ENCODE assay signal across 7 cellular contexts in the genomic region with DNA sequence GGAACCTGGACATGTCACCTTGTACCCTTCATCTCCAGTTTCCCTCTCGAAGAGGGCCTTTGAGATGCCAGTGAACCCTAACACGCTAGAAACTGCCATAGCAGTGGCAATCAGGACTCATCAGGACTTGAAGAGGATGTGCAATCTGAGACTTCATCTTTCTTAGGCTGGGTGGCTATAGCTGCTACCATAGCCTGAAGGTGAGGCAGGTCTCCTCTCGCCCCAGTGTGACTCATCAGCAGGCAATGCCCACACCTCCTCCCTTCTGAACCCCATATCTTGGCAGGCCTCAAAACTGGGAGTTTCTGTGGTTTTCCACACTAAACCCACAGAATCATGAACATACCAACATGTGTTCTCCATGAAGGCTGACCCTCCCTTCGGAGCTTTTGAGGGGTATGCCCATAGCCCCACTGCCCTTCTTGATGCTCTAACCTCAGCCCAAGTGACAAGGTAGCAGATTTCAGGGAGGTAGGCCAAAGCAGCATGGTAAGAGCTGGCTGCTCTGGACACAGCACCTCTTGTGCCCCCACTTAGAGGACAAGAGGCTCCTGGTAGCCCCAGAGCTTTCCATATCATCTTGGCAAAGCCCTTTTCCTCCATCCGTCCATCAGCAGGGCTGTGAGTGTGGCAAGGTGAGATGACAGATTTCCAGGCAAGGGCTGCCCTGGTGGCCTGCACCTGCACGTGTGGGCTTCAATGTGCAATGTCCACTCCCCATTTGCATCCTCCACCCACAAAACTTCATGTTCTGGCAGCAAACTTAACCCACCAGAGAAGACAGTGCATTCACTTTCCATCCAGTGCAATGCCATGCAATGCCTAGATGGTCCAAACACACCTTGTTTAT. TPM values are rescaled to one million over a fixed set of nuclear protein-coding genes. Genes with fewer than 3 reads are reported as not detected.
DNase-seq lines count a peak whose midpoint lies in the region; ATAC-seq, FAIRE-seq and TF ChIP-seq lines count a peak whose summit lies in the region.

No MANE protein-coding gene starts in this region.

- peak overlapping the region; percentile 90 to 98 (median 96) for H3K27ac ChIP-seq in esophagus squamous epithelium
- H3K27ac ChIP-seq in small intestine (ENCODE audit: low read depth in 1 of 2, low read length in 1 of 2), result peak overlapping the region; percentile 48 to 61
- no peak overlapping the region for H3K27ac ChIP-seq in brain microvascular endothelial cell

- TF ChIP-seq CTCF in GM20000 (IDR thresholded peaks at IDR 0.05; ENCODE audit: extremely low read depth, missing control alignments) (no peak), esophagus squamous epithelium (IDR thresholded peaks at IDR 0.05) (no peak), brain microvascular endothelial cell (IDR thresholded peaks at IDR 0.05; ENCODE audit: low read depth, low read length, missing control alignments) (no peak)

- ATAC-seq in HG03439 (IDR thresholded peaks at IDR 0.05; ENCODE audit: unreplicated experiment) (no peak), GM18861 (IDR thresholded peaks at IDR 0.05; ENCODE audit: unreplicated experiment) (no peak)

- H3K4me3 ChIP-seq in esophagus squamous epithelium (peak overlapping the region in 3 of 4 donors; percentile 9 to 98 (median 95)), small intestine (ENCODE audit: low read depth in 1 of 2, low read length in 2 of 2) (peak overlapping the region in 1 of 2 donors; percentile 8), brain microvascular endothelial cell (ENCODE audit: low read depth, low read length) (no peak overlapping the region)

- H3K4me1 ChIP-seq in esophagus squamous epithelium (peaks cover 39 to 77% (median 60%) of the 10 kb centered on the region in 3 donors), small intestine (ENCODE audit: control insufficient read depth in 2 of 2, insufficient read depth in 1 of 2, low read depth in 1 of 2, low read length in 1 of 2) (peaks cover 5 to 10% of the 10 kb centered on the region in 2 donors)

- H3K36me3 ChIP-seq in esophagus squamous epithelium (peaks cover 0 to 22% (median 0%) of the 10 kb centered on the region in 3 donors), small intestine (ENCODE audit: control insufficient read depth in 2 of 2, insufficient read depth in 2 of 2, low read length in 2 of 2) (peaks cover 2 to 5% of the 10 kb centered on the region in 2 donors), brain microvascular endothelial cell (replicated peaks) (no peaks in the 10 kb centered on the region)

- in situ Hi-C loops in brain microvascular endothelial cell (cut with HindIII; ENCODE audit: low pct_ligation_motif_present, low sequenced_read_pairs), result loop anchor here (25.0 kb wide), 1 partner anchor 263 kb away; a partner anchor contains a TSS

- H3K9me3 ChIP-seq in esophagus squamous epithelium (no peaks in the 10 kb centered on the region), small intestine (ENCODE audit: control insufficient read depth, low read depth) (no peaks in the 10 kb centered on the region)

- no peak for TF ChIP-seq POLR2A in esophagus squamous epithelium (IDR thresholded peaks at IDR 0.05)

- H3K27me3 ChIP-seq in esophagus squamous epithelium (no peaks in the 10 kb centered on the region), small intestine (ENCODE audit: control insufficient read depth in 2 of 2, insufficient read depth in 2 of 2, low read length in 2 of 2) (no peaks in the 10 kb centered on the region), brain microvascular endothelial cell (replicated peaks) (no peaks in the 10 kb centered on the region)

- WGBS in esophagus squamous epithelium, 2 donors, result 0 to 24% methylated on average over 1 to 4 of the region's 6 CpGs
- WGBS in small intestine, 3 donors, result 39 to 50% (median 40%) methylated on average over 6 of the region's 6 CpGs

- intact Hi-C loops in esophagus squamous epithelium (cut with DNase I), result loop anchor here (10.0 kb wide), 1 partner anchor 140 kb away; no protein-coding TSS in a partner anchor

- DNase-seq in GM20000 (ENCODE audit: low spot score), result peak; percentile 38
- peak; percentile 93 for DNase-seq in RPMI7951 (ENCODE audit: low read depth)
- no peak for DNase-seq in esophagus squamous epithelium (lab: John Stamatoyannopoulos, UW)
- DNase-seq in small intestine, result peak; percentile 67
- no peak for DNase-seq in brain microvascular endothelial cell

- FAIRE-seq in small intestine (lab: Jason Lieb, UNC), result no peak

RNA-seq across cellular contexts. Expression of a gene that starts 2.6 kb away (rescaled TPM):
- total RNA-seq in RPMI7951 (2014; rRNA removed; shearing (Covaris generic)), result 57.5 and 64.4 TPM in 2 replicates
- total RNA-seq in esophagus squamous epithelium, result 100 to 1,000 TPM in 1 of 4 donors, 10 to 100 TPM in 3; 66.4 to 104 (median 78.1) TPM
- 10 to 100 TPM; 57.3 to 67.8 (median 63.8) TPM for polyA plus RNA-seq in small intestine

RNA-seq across cellular contexts. Expression of a gene that starts 4.0 kb away (rescaled TPM):
- total RNA-seq in RPMI7951 (2014; rRNA removed; shearing (Covaris generic)), result not detected in 2 replicates
- 1 to 10 TPM in 2 of 4 donors, under 1 TPM in 1, not detected in 1; 0.76 to 1.9 (median 1.9) TPM for total RNA-seq in esophagus squamous epithelium
- polyA plus RNA-seq in small intestine, result 10 to 100 TPM in 1 of 3 donors, 1 to 10 TPM in 1, not detected in 1; 2.7 to 10.6 TPM

Comparison
In these comparisons a context has a peak if more than half of its experiments do, and no peak if none do; other contexts are left out.
1. DNase-seq: peak in GM20000 (single experiment), RPMI7951 (single experiment) and small intestine (single experiment); none in esophagus squamous epithelium (single experiment) and brain microvascular endothelial cell (single experiment).